10 cellular contexts compared by ENCODE assay signal in genomic region chr10:79159785-79160184, GRCh38.
A peak's percentile ranks its signal among the peaks of the same experiment; 100 is the strongest.
DNase-seq lines count a peak whose midpoint lies in the region; ATAC-seq, FAIRE-seq and TF ChIP-seq lines count a peak whose summit lies in the region.
"Had no signal": no experiment of that assay in that cellular context is flagged by ENCODE, and none has a peak within 500 bp of the region (broad histone marks: within the 10 kb centered on the region; RNA-seq: fewer than 3 reads in every experiment).

No MANE protein-coding gene starts in this region.

- TF ChIP-seq POLR2A in esophagus muscularis mucosa (IDR thresholded peaks at IDR 0.05; ENCODE audit: low read depth) (no peak), transverse colon (IDR thresholded peaks at IDR 0.05) (no peak), H54 (IDR thresholded peaks at IDR 0.05; ENCODE audit: low read depth, low read length) (no peak)

- H3K27ac ChIP-seq in PC-3 (ENCODE audit: low read length) (peak overlapping the region; percentile 27), esophagus muscularis mucosa (replicated peaks in 1 of 4) (peak overlapping the region; percentile 85 to 90 (median 88)), mesodermal cell (ENCODE audit: low read depth, low read length, severe bottlenecking) (peak overlapping the region; percentile 95), transverse colon (peak overlapping the region; percentile 75 to 87 (median 85))

- peak overlapping the region; percentile 60 for H3K4me2 ChIP-seq in PC-3 (ENCODE audit: low read length)

- no peaks in the 10 kb centered on the region for H3K9me3 ChIP-seq in PC-3 (ENCODE audit: low read length)
- no peaks in the 10 kb centered on the region for H3K9me3 ChIP-seq in esophagus muscularis mucosa
- no peaks in the 10 kb centered on the region for H3K9me3 ChIP-seq in mesodermal cell (ENCODE audit: control insufficient read depth, low read length)
- no peaks in the 10 kb centered on the region for H3K9me3 ChIP-seq in transverse colon

- no peak overlapping the region for H3K9ac ChIP-seq in PC-3 (ENCODE audit: low read length)

- WGBS in esophagus muscularis mucosa: 14% methylated on average over 15 of the region's 15 CpGs
- 57 to 80% methylated on average over 12 to 13 of the region's 15 CpGs for WGBS in mesodermal cell (ENCODE audit: insufficient coverage in 2 of 2), 2 experiments
- 57% methylated on average over 15 of the region's 15 CpGs; no CpG with 5 or more reads in 1 of the 2 donors for WGBS in transverse colon (ENCODE audit: low coverage in 1 of 2), 2 donors

- POLR2A ChIA-PET in PC-3 (lab: Charles Lee; ENCODE audit: unreplicated experiment): no interaction called here

- H4K20me1 ChIP-seq in PC-3 (ENCODE audit: low read length): no peaks in the 10 kb centered on the region

- no peak for FAIRE-seq in H54 (lab: Jason Lieb, UNC)

- H3K4me3 ChIP-seq in PC-3 (ENCODE audit: low read length) (no peak overlapping the region), esophagus muscularis mucosa (no peak overlapping the region), mesodermal cell (ENCODE audit: extremely low read depth, insufficient read depth, low read length, poor library complexity, severe bottlenecking) (no peak overlapping the region), transverse colon (no peak overlapping the region)

- no peak overlapping the region for H2AFZ ChIP-seq in PC-3 (ENCODE audit: low read length)

- CTCF ChIA-PET in PC-3 (lab: Charles Lee): interaction anchor here (1.1 to 2.4 kb wide), 3 partner anchors 33 to 35 kb away, joined by 3 to 8 read pairs (median 7); no protein-coding TSS in a partner anchor

- TF ChIP-seq CTCF in PC-3 (conservative IDR thresholded peaks at IDR 0.05; ENCODE audit: low read depth, low read length) (no peak), esophagus muscularis mucosa (IDR thresholded peaks at IDR 0.05) (no peak), transverse colon (IDR thresholded peaks at IDR 0.05) (no peak)

- ATAC-seq in PC-3 (no peak), GM21526 (IDR thresholded peaks at IDR 0.05; ENCODE audit: low FRiP score, unreplicated experiment) (no peak)

- in situ Hi-C loops in transverse colon (cut with MboI; ENCODE audit: low pct_ligation_motif_present in 1 of 4, low pct_unique_long_range_greater_than_20kb in 1 of 4, low sequenced_read_pairs in 3 of 4): no loop called here

- no peaks in the 10 kb centered on the region for H3F3A ChIP-seq in PC-3 (ENCODE audit: low read length, unreplicated experiment)

- peaks cover 69% of the 10 kb centered on the region for H3K4me1 ChIP-seq in PC-3 (ENCODE audit: insufficient read depth, low read length)
- peaks cover 100% of the 10 kb centered on the region in 4 donors for H3K4me1 ChIP-seq in esophagus muscularis mucosa
- peaks cover 54% of the 10 kb centered on the region for H3K4me1 ChIP-seq in mesodermal cell (ENCODE audit: control insufficient read depth, insufficient read depth, low read length, poor library complexity, severe bottlenecking)
- peaks cover 51 to 72% (median 61%) of the 10 kb centered on the region in 4 donors for H3K4me1 ChIP-seq in transverse colon

- H3K9me2 ChIP-seq in PC-3 (replicated peaks; ENCODE audit: low read length): no peaks in the 10 kb centered on the region

- DNase-seq in PC-3: no peak
- no peak for DNase-seq in esophagus muscularis mucosa (ENCODE audit: extremely low spot score)
- no peak for DNase-seq in transverse colon
- no peak for DNase-seq in activated effector memory CD4-positive, alpha-beta T cell treated with anti-CD3 and anti-CD28 coated beads, Interleukin-2, amount 50 U/mL, for 16 hours
- DNase-seq in NCI-H524 (lab: John Stamatoyannopoulos, UW): no peak
- DNase-seq in H54 (ENCODE audit: insufficient read length, low spot score): no peak
- DNase-seq: NCI-H1694, nephron progenitor cell had no signal

- intact Hi-C loops in PC-3 (cut with micrococcal nuclease) (loop anchor here (1.0 to 5.0 kb wide), 2 partner anchors 9 to 702 kb away; no protein-coding TSS in a partner anchor), esophagus muscularis mucosa (cut with DNase I) (no loop called here), transverse colon (cut with DNase I; ENCODE audit: low total_unique reads) (loop anchor here (10.0 kb wide), 1 partner anchor 85 kb away; no protein-coding TSS in a partner anchor)

- TF ChIP-seq EP300 in esophagus muscularis mucosa (IDR thresholded peaks at IDR 0.05) (no peak), transverse colon (IDR thresholded peaks at IDR 0.05; ENCODE audit: low read depth) (no peak)

- no TSS peak for BruUV-seq in PC-3 (replicated peaks; lab: Mats Ljungman, UMichigan)

- H3K27me3 ChIP-seq in PC-3 (ENCODE audit: low read length): no peaks in the 10 kb centered on the region
- H3K27me3 ChIP-seq in esophagus muscularis mucosa: no peaks in the 10 kb centered on the region
- no peaks in the 10 kb centered on the region for H3K27me3 ChIP-seq in transverse colon

- H3K36me3 ChIP-seq in PC-3 (ENCODE audit: low read depth, low read length): no peaks in the 10 kb centered on the region
- H3K36me3 ChIP-seq in esophagus muscularis mucosa: peaks cover 0 to 25% (median 19%) of the 10 kb centered on the region in 4 donors
- peaks cover 58% of the 10 kb centered on the region for H3K36me3 ChIP-seq in mesodermal cell (ENCODE audit: control insufficient read depth, insufficient read depth, low read length)
- H3K36me3 ChIP-seq in transverse colon: no peaks in the 10 kb centered on the region

- peaks cover 59% of the 10 kb centered on the region for H3K79me2 ChIP-seq in PC-3 (ENCODE audit: low read length)

Comparison
In these comparisons a context has a peak if more than half of its experiments do, and no peak if none do; other contexts are left out.
1. H3K27ac ChIP-seq: peak in every context shown above with its lines; median percentile 95 in mesodermal cell; 88 in esophagus muscularis mucosa; 85 in transverse colon; 27 in PC-3.